ENCODE assay signal across 8 cellular contexts in genomic region chr2:101697794-101698418, GRCh38. TPM values are rescaled to one million over a fixed set of nuclear protein-coding genes. Genes with fewer than 3 reads are reported as not detected.
DNase-seq lines count a peak whose midpoint lies in the region; ATAC-seq and FAIRE-seq lines count a peak whose summit lies in the region.

No MANE protein-coding gene starts in this region.

- peaks cover 22% of the 10 kb centered on the region for H3K4me1 Mint-ChIP-seq in activated T-helper 2 cell treated with anti-CD3 and anti-CD28 coated beads, Interferon-gamma antibody, Interleukin-2, Interleukin-4, amounts not matched to agents 10 μg/mL and 5 μg/mL and 100 μg/mL, durations not matched to agents 14 hours and 24 hours and 36 hours (ENCODE audit: low read depth)

- FAIRE-seq in small intestine (lab: Jason Lieb, UNC) = no peak

- H3K27ac Mint-ChIP-seq in activated T-helper 2 cell treated with anti-CD3 and anti-CD28 coated beads, Interferon-gamma antibody, Interleukin-2, Interleukin-4, amounts not matched to agents 10 μg/mL and 5 μg/mL and 100 μg/mL, durations not matched to agents 14 hours and 24 hours and 36 hours = no peak overlapping the region

- H3K4me1 ChIP-seq in right cardiac atrium (ENCODE audit: control insufficient read depth, insufficient read depth, low read length) (peaks cover 2% of the 10 kb centered on the region), small intestine (ENCODE audit: control insufficient read depth in 2 of 2, insufficient read depth in 1 of 2, low read depth in 1 of 2, low read length in 1 of 2) (peaks cover 0 to 12% of the 10 kb centered on the region in 2 donors)

- H3K36me3 ChIP-seq in small intestine (ENCODE audit: control insufficient read depth in 2 of 2, insufficient read depth in 2 of 2, low read length in 2 of 2) = no peaks in the 10 kb centered on the region

- H3K9me3 Mint-ChIP-seq in activated T-helper 2 cell treated with anti-CD3 and anti-CD28 coated beads, Interferon-gamma antibody, Interleukin-2, Interleukin-4, amounts not matched to agents 10 μg/mL and 5 μg/mL and 100 μg/mL, durations not matched to agents 14 hours and 24 hours and 36 hours = no peaks in the 10 kb centered on the region

- H3K27me3 Mint-ChIP-seq in activated T-helper 2 cell treated with anti-CD3 and anti-CD28 coated beads, Interferon-gamma antibody, Interleukin-2, Interleukin-4, amounts not matched to agents 10 μg/mL and 5 μg/mL and 100 μg/mL, durations not matched to agents 14 hours and 24 hours and 36 hours (ENCODE audit: low read depth) = no peaks in the 10 kb centered on the region

- peaks cover 23% of the 10 kb centered on the region for H3K36me3 Mint-ChIP-seq in activated T-helper 2 cell treated with anti-CD3 and anti-CD28 coated beads, Interferon-gamma antibody, Interleukin-2, Interleukin-4, amounts not matched to agents 10 μg/mL and 5 μg/mL and 100 μg/mL, durations not matched to agents 14 hours and 24 hours and 36 hours (ENCODE audit: low read depth)

- ATAC-seq in GM18907 (IDR thresholded peaks at IDR 0.05; ENCODE audit: unreplicated experiment) (peak; percentile 39), right cardiac atrium (peak; percentile 7 to 14)

- DNase-seq in ACHN = peak; percentile 31
- peak; percentile 34 for DNase-seq in HK-2 (ENCODE audit: unreplicated experiment)
- DNase-seq in activated T-helper 2 cell treated with anti-CD3 and anti-CD28 coated beads, Interferon-gamma antibody, Interleukin-2, Interleukin-4, amounts not matched to agents 10 μg/mL and 5 μg/mL and 100 μg/mL, durations not matched to agents 14 hours and 24 hours and 36 hours (ENCODE audit: low spot score) = no peak
- peak; percentile 26 to 66 (median 66) for DNase-seq in right cardiac atrium
- no peak for DNase-seq in small intestine
- no peak for DNase-seq in posterior vena cava (ENCODE audit: low spot score)
- DNase-seq in NCI-H2196 treated with DMSO at 0.1 percent for 48 hours (lab: John Stamatoyannopoulos, UW; ENCODE audit: unreplicated experiment) = no peak

- under 1% methylated on average over 92 of the region's 92 CpGs for WGBS in right cardiac atrium
- 0% methylated on average over 32 to 92 of the region's 92 CpGs for WGBS in small intestine, 3 donors

- H3K4me3 Mint-ChIP-seq in activated T-helper 2 cell treated with anti-CD3 and anti-CD28 coated beads, Interferon-gamma antibody, Interleukin-2, Interleukin-4, amounts not matched to agents 10 μg/mL and 5 μg/mL and 100 μg/mL, durations not matched to agents 14 hours and 24 hours and 36 hours (ENCODE audit: low read depth) = peak overlapping the region; percentile 51

- peak overlapping the region; percentile 98 for H3K4me3 ChIP-seq in right cardiac atrium (ENCODE audit: low read length)
- H3K4me3 ChIP-seq in small intestine (ENCODE audit: low read depth in 1 of 2, low read length in 2 of 2) = peak overlapping the region; percentile 83 to 87

- H3K9me3 ChIP-seq in right cardiac atrium (ENCODE audit: control insufficient read depth, low read length) = no peaks in the 10 kb centered on the region
- H3K9me3 ChIP-seq in small intestine (ENCODE audit: control insufficient read depth, low read depth) = no peaks in the 10 kb centered on the region

- H3K27ac ChIP-seq in right cardiac atrium (ENCODE audit: low read length) (peak overlapping the region; percentile 87), small intestine (ENCODE audit: low read depth in 1 of 2, low read length in 1 of 2) (peak overlapping the region; percentile 63 to 88)

- in situ Hi-C loops in ACHN (cut with HindIII; ENCODE audit: low pct_ligation_motif_present, low pct_unique_long_range_greater_than_20kb, low sequenced_read_pairs) = no loop called here

- intact Hi-C loops in activated T-helper 2 cell treated with anti-CD3 and anti-CD28 coated beads, Interferon-gamma antibody, Interleukin-2, Interleukin-4, amounts not matched to agents 10 μg/mL and 5 μg/mL and 100 μg/mL, durations not matched to agents 14 hours and 24 hours and 36 hours (cut with micrococcal nuclease) = loop anchor here (1.0 to 5.0 kb wide), 4 partner anchors 8 to 223 kb away; partner anchors contain the start of gene RFX8
- intact Hi-C loops in right cardiac atrium (cut with DNase I) = loop anchor here in 3 of 4 donors (5.0 to 10.0 kb wide), 4 partner anchors 127 to 183 kb away; no protein-coding TSS in a partner anchor
- intact Hi-C loops in posterior vena cava (cut with DNase I) = loop anchor here (5.0 to 10.0 kb wide), 3 partner anchors 134 to 337 kb away; no protein-coding TSS in a partner anchor

- H3K27me3 ChIP-seq in right cardiac atrium (ENCODE audit: control insufficient read depth, insufficient read depth) (no peaks in the 10 kb centered on the region), small intestine (ENCODE audit: control insufficient read depth in 2 of 2, insufficient read depth in 2 of 2, low read length in 2 of 2) (no peaks in the 10 kb centered on the region)

RNA-seq across cellular contexts. Expression of gene MAP4K4, which starts 0.4 kb away (rescaled TPM):
- 36.8 and 40.6 TPM in 2 replicates for total RNA-seq in activated T-helper 2 cell treated with anti-CD3 and anti-CD28 coated beads, Interferon-gamma antibody, Interleukin-2, Interleukin-4, amounts not matched to agents 10 μg/mL and 5 μg/mL and 100 μg/mL, durations not matched to agents 14 hours and 24 hours and 36 hours
- 10 to 100 TPM; 56.4 to 64.5 (median 61.8) TPM for total RNA-seq in right cardiac atrium
- polyA plus RNA-seq in right cardiac atrium = 30.8 TPM
- 10 to 100 TPM in 1 of 3 donors, 1 to 10 TPM in 2; 8.5 to 18.1 (median 9.5) TPM for polyA plus RNA-seq in small intestine
- total RNA-seq in posterior vena cava = 10 to 100 TPM; 53.5 to 75.8 TPM

Comparison
In these comparisons a context has a peak if more than half of its experiments do, and no peak if none do; other contexts are left out.
1. DNase-seq: peak in ACHN (single experiment), HK-2 (single experiment) and right cardiac atrium (3 of 3); none in activated T-helper 2 cell treated with anti-CD3 and anti-CD28 coated beads, Interferon-gamma antibody, Interleukin-2, Interleukin-4, amounts not matched to agents 10 μg/mL and 5 μg/mL and 100 μg/mL, durations not matched to agents 14 hours and 24 hours and 36 hours (single experiment), small intestine (single experiment), posterior vena cava (single experiment) and NCI-H2196 treated with DMSO at 0.1 percent for 48 hours (single experiment).